ENCODE assay signal across 3 cellular contexts in the genomic region with DNA sequence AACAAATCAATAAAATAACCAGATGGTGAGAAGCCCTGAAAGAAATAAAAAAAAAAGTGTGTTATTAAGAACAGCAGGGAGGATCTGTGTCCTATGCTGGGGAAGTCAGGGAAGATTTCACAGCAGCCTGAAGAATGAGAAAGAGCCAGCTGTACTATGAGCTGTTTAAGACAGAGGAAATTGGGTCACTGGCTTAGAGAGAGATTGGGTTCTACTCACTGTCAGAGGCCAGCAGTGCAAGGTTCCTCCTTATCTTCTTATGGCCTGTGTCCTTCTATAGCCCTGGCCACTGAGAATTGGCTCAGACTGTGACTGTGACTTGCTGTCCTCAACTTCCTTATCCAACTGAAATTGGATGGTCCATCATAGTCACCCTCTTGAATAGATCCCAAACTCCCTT.
TF ChIP-seq lines count a peak whose summit lies in the region.

No MANE protein-coding gene starts in this region.

TF ChIP-seq in GM12878, 131 proteins besides CTCF, POLR2A, EP300 and RAD21 (continues in another document):
- no peak for TF ChIP-seq HDAC2 (IDR thresholded peaks at IDR 0.05)
- no peak for TF ChIP-seq KLF5 (IDR thresholded peaks at IDR 0.05; ENCODE audit: partially characterized antibody)
- no peak for TF ChIP-seq SPI1 (IDR thresholded peaks at IDR 0.05; ENCODE audit: borderline replicate concordance, insufficient read depth, low read depth, low read length)
- TF ChIP-seq, protein P1, sequence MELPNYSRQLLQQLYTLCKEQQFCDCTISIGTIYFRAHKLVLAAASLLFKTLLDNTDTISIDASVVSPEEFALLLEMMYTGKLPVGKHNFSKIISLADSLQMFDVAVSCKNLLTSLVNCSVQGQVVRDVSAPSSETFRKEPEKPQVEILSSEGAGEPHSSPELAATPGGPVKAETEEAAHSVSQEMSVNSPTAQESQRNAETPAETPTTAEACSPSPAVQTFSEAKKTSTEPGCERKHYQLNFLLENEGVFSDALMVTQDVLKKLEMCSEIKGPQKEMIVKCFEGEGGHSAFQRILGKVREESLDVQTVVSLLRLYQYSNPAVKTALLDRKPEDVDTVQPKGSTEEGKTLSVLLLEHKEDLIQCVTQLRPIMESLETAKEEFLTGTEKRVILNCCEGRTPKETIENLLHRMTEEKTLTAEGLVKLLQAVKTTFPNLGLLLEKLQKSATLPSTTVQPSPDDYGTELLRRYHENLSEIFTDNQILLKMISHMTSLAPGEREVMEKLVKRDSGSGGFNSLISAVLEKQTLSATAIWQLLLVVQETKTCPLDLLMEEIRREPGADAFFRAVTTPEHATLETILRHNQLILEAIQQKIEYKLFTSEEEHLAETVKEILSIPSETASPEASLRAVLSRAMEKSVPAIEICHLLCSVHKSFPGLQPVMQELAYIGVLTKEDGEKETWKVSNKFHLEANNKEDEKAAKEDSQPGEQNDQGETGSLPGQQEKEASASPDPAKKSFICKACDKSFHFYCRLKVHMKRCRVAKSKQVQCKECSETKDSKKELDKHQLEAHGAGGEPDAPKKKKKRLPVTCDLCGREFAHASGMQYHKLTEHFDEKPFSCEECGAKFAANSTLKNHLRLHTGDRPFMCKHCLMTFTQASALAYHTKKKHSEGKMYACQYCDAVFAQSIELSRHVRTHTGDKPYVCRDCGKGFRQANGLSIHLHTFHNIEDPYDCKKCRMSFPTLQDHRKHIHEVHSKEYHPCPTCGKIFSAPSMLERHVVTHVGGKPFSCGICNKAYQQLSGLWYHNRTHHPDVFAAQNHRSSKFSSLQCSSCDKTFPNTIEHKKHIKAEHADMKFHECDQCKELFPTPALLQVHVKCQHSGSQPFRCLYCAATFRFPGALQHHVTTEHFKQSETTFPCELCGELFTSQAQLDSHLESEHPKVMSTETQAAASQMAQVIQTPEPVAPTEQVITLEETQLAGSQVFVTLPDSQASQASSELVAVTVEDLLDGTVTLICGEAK (IDR thresholded peaks at IDR 0.05; ENCODE audit: borderline replicate concordance) = no peak
- no peak for TF ChIP-seq ZBTB11 (CRISPR knock-in tag; IDR thresholded peaks at IDR 0.05)
- no peak for TF ChIP-seq ZNF217 (IDR thresholded peaks at IDR 0.05)
- no peak for TF ChIP-seq ZNF274 (IDR thresholded peaks at IDR 0.05; ENCODE audit: insufficient read depth, insufficient read length)
- no peak for TF ChIP-seq TCF12 (IDR thresholded peaks at IDR 0.05; ENCODE audit: low read depth, low read length)
- TF ChIP-seq CHD2 (IDR thresholded peaks at IDR 0.05; ENCODE audit: borderline replicate concordance, low read depth, low read length) = no peak
- no peak for TF ChIP-seq BCL11A (IDR thresholded peaks at IDR 0.05; ENCODE audit: low read depth, low read length)
- TF ChIP-seq ZNF622 (IDR thresholded peaks at IDR 0.05) = no peak
- no peak for TF ChIP-seq EZH2 (IDR thresholded peaks at IDR 0.05; ENCODE audit: borderline replicate concordance, control insufficient read depth, low read depth, low read length)

TF ChIP-seq in WTC11, 78 proteins besides CTCF, POLR2A, EP300 and RAD21:
- TF ChIP-seq, protein P2, sequence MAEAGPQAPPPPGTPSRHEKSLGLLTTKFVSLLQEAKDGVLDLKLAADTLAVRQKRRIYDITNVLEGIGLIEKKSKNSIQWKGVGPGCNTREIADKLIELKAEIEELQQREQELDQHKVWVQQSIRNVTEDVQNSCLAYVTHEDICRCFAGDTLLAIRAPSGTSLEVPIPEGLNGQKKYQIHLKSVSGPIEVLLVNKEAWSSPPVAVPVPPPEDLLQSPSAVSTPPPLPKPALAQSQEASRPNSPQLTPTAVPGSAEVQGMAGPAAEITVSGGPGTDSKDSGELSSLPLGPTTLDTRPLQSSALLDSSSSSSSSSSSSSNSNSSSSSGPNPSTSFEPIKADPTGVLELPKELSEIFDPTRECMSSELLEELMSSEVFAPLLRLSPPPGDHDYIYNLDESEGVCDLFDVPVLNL (CRISPR knock-in tag; IDR thresholded peaks at IDR 0.05; ENCODE audit: borderline replicate concordance, low read depth) = no peak
- TF ChIP-seq TEAD1 (CRISPR knock-in tag; IDR thresholded peaks at IDR 0.05) = no peak

TF ChIP-seq in HEK293T, 16 proteins besides CTCF, POLR2A, EP300 and RAD21:
- TF ChIP-seq HDGF (IDR thresholded peaks at IDR 0.05; ENCODE audit: borderline replicate concordance) (no peak), L3MBTL2 (conservative IDR thresholded peaks at IDR 0.05) (no peak), ELF4 (IDR thresholded peaks at IDR 0.05) (no peak), ZNF384 (IDR thresholded peaks at IDR 0.05) (no peak), CTBP1 (IDR thresholded peaks at IDR 0.05; ENCODE audit: borderline replicate concordance) (no peak), LEF1 (IDR thresholded peaks at IDR 0.05; ENCODE audit: borderline replicate concordance) (no peak), SP1 (IDR thresholded peaks at IDR 0.05) (no peak), FOXK2 (IDR thresholded peaks at IDR 0.05) (no peak), FOXM1 (IDR thresholded peaks at IDR 0.05; ENCODE audit: borderline replicate concordance) (no peak), NFRKB (IDR thresholded peaks at IDR 0.05) (no peak), FOXA1 (IDR thresholded peaks at IDR 0.05) (no peak), SUZ12 (IDR thresholded peaks at IDR 0.05) (no peak), ARNT (IDR thresholded peaks at IDR 0.05) (no peak), BHLHE40 (IDR thresholded peaks at IDR 0.05; ENCODE audit: borderline replicate concordance) (no peak), TARDBP (IDR thresholded peaks at IDR 0.05) (no peak)
- TF ChIP-seq, protein P3, sequence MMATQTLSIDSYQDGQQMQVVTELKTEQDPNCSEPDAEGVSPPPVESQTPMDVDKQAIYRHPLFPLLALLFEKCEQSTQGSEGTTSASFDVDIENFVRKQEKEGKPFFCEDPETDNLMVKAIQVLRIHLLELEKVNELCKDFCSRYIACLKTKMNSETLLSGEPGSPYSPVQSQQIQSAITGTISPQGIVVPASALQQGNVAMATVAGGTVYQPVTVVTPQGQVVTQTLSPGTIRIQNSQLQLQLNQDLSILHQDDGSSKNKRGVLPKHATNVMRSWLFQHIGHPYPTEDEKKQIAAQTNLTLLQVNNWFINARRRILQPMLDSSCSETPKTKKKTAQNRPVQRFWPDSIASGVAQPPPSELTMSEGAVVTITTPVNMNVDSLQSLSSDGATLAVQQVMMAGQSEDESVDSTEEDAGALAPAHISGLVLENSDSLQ (IDR thresholded peaks at IDR 0.05) = no peak
